11 cellular contexts compared by ENCODE assay signal in genomic region chr21:32712043-32712442, GRCh38. TPM values are rescaled to one million over a fixed set of nuclear protein-coding genes. Genes with fewer than 3 reads are reported as not detected.
DNase-seq lines count a peak whose midpoint lies in the region; ATAC-seq, FAIRE-seq and TF ChIP-seq lines count a peak whose summit lies in the region.
"Had no signal": no experiment of that assay in that cellular context is flagged by ENCODE, and none has a peak within 500 bp of the region (broad histone marks: within the 10 kb centered on the region; RNA-seq: fewer than 3 reads in every experiment).

No MANE protein-coding gene starts in this region.

- no peaks in the 10 kb centered on the region; a peak in 1 of 3 replicates for H3K36me3 ChIP-seq in HEK293 (ENCODE audit: control insufficient read depth in 2 of 2, insufficient read depth in 1 of 2, low read length in 2 of 2)
- H3K36me3 ChIP-seq in lower lobe of right lung: no peaks in the 10 kb centered on the region
- no peaks in the 10 kb centered on the region for H3K36me3 ChIP-seq in kidney (ENCODE audit: control insufficient read depth in 1 of 2, insufficient read depth in 2 of 2, low read length in 2 of 2)

- H3K27me3 ChIP-seq in lower lobe of right lung (ENCODE audit: low read depth): no peaks in the 10 kb centered on the region

- TF ChIP-seq CTCF in HEK293 (tag by site-specific recombination; IDR thresholded peaks at IDR 0.05): no peak
- no peak for TF ChIP-seq CTCF in lower lobe of right lung (IDR thresholded peaks at IDR 0.05)
- TF ChIP-seq CTCF in kidney (IDR thresholded peaks at IDR 0.05; ENCODE audit: borderline replicate concordance, extremely low read depth, insufficient read depth): no peak

- DNase-seq in activated CD4-positive, CD25-positive, alpha-beta regulatory T cell treated with anti-CD3 and anti-CD28 coated beads, Interleukin-2, amount 50 U/mL, for 72 hours: no peak
- DNase-seq in KBM-7: peak; percentile 43
- DNase-seq in myocyte (ENCODE audit: low read depth): peak; percentile 36
- no peak for DNase-seq in lower lobe of right lung
- no peak for DNase-seq in NCI-H748 (lab: John Stamatoyannopoulos, UW; ENCODE audit: unreplicated experiment)
- no peak for DNase-seq in kidney

- CTCF ChIA-PET in HEK293 (lab: Yijun Ruan, JAX): no interaction called here

- ATAC-seq in activated CD4-positive, CD25-positive, alpha-beta regulatory T cell treated with anti-CD3 and anti-CD28 coated beads, Interleukin-2, amount 50 U/mL, for 24 hours: peak; percentile 53 to 60
- no peak for ATAC-seq in lower lobe of right lung

- H3K4me1 ChIP-seq in HEK293 (ENCODE audit: control insufficient read depth, insufficient read depth, low read length) (peaks cover 13% of the 10 kb centered on the region; the same call in 1 of the 2 replicates), lower lobe of right lung (no peaks in the 10 kb centered on the region), kidney (ENCODE audit: control insufficient read depth in 1 of 2, insufficient read depth in 1 of 2, low read depth in 1 of 2, low read length in 2 of 2) (no peaks in the 10 kb centered on the region)

- H3K4me3 ChIP-seq in HEK293 (ENCODE audit: low read depth, low read length) (no peak overlapping the region), lower lobe of right lung (no peak overlapping the region), kidney (ENCODE audit: low read length in 2 of 2) (no peak overlapping the region)
- H3K4me3 ChIP-seq: lung had no signal

- H3K27ac ChIP-seq in HEK293 (ENCODE audit: extremely low read depth, low read depth, low read length): no peak overlapping the region
- H3K27ac ChIP-seq in lower lobe of right lung: no peak overlapping the region
- no peak overlapping the region for H3K27ac ChIP-seq in kidney (ENCODE audit: low read depth in 2 of 2, low read length in 2 of 2)
- H3K27ac ChIP-seq: HL-60 had no signal

- POLR2A ChIA-PET in HEK293 (lab: Yijun Ruan, JAX): interaction anchor here (4.0 kb wide), 1 partner anchor 16 kb away, joined by 20 read pairs; the partner anchor contains the start of gene SYNJ1

- intact Hi-C loops in lower lobe of right lung (cut with DNase I): no loop called here
- intact Hi-C loops in kidney (cut with DNase I): no loop called here

- no peak for FAIRE-seq in kidney (lab: Jason Lieb, UNC)
- FAIRE-seq: colon had no signal

- H3K9ac ChIP-seq in kidney (ENCODE audit: low read length in 2 of 2): no peak overlapping the region

- in situ Hi-C loops in KBM-7 (cut with MboI; ENCODE audit: low pct_unique_long_range_greater_than_20kb, low sequenced_read_pairs): no loop called here

- no peaks in the 10 kb centered on the region for H3K9me3 ChIP-seq in HEK293 (ENCODE audit: control insufficient read depth, insufficient read depth, low read depth, low read length)
- H3K9me3 ChIP-seq in lower lobe of right lung: no peaks in the 10 kb centered on the region
- H3K9me3 ChIP-seq in kidney (ENCODE audit: control insufficient read depth in 1 of 2, low read length in 2 of 2): no peaks in the 10 kb centered on the region

TF ChIP-seq in HEK293, 187 proteins besides CTCF, POLR2A, EP300 and RAD21 (continues in another document):
- no peak for TF ChIP-seq HOXD13 (CRISPR knock-in tag; IDR thresholded peaks at IDR 0.05; ENCODE audit: borderline replicate concordance)
- no peak for TF ChIP-seq ZNF600 (tag by site-specific recombination; IDR thresholded peaks at IDR 0.05)
- no peak for TF ChIP-seq ZNF670 (tag by site-specific recombination; IDR thresholded peaks at IDR 0.05; ENCODE audit: low read depth)
- TF ChIP-seq ZBTB17 (tag by site-specific recombination; IDR thresholded peaks at IDR 0.05): peak; percentile 86
- TF ChIP-seq ZNF121 (tag by site-specific recombination; IDR thresholded peaks at IDR 0.05): no peak
- no peak for TF ChIP-seq OVOL3 (tag by site-specific recombination; IDR thresholded peaks at IDR 0.05)
- no peak for TF ChIP-seq YY1 (tag by site-specific recombination; IDR thresholded peaks at IDR 0.05)
- no peak for TF ChIP-seq YY2 (tag by site-specific recombination; IDR thresholded peaks at IDR 0.05)
- no peak for TF ChIP-seq SP3 (tag by site-specific recombination; IDR thresholded peaks at IDR 0.05)
- no peak for TF ChIP-seq ZSCAN16 (tag by site-specific recombination; IDR thresholded peaks at IDR 0.05)
- TF ChIP-seq ZNF23 (tag by site-specific recombination; IDR thresholded peaks at IDR 0.05; ENCODE audit: borderline replicate concordance): no peak
- no peak for TF ChIP-seq SP7 (tag by site-specific recombination; IDR thresholded peaks at IDR 0.05)
- no peak for TF ChIP-seq PRDM10 (tag by site-specific recombination; IDR thresholded peaks at IDR 0.05)
- TF ChIP-seq, protein P1, sequence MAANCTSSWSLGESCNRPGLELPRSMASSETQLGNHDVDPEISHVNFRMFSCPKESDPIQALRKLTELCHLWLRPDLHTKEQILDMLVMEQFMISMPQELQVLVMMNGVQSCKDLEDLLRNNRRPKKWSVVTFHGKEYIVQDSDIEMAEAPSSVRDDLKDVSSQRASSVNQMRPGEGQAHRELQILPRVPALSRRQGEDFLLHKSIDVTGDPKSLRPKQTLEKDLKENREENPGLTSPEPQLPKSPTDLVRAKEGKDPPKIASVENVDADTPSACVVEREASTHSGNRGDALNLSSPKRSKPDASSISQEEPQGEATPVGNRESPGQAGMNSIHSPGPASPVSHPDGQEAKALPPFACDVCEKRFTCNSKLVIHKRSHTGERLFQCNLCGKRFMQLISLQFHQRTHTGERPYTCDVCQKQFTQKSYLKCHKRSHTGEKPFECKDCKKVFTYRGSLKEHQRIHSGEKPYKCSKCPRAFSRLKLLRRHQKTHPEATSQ (tag by site-specific recombination; IDR thresholded peaks at IDR 0.05): no peak
- TF ChIP-seq ZEB2 (tag by site-specific recombination; IDR thresholded peaks at IDR 0.05): no peak
- TF ChIP-seq ZNF394 (tag by site-specific recombination; IDR thresholded peaks at IDR 0.05; ENCODE audit: borderline replicate concordance): 0 out of 2 replicates have a peak, but pooled peaks have one; percentile 14
- TF ChIP-seq RBAK (tag by site-specific recombination; IDR thresholded peaks at IDR 0.05): no peak
- TF ChIP-seq ZNF555 (tag by site-specific recombination; conservative IDR thresholded peaks at IDR 0.05): no peak
- TF ChIP-seq ZFP41 (tag by site-specific recombination; IDR thresholded peaks at IDR 0.05; ENCODE audit: borderline replicate concordance): no peak
- no peak for TF ChIP-seq ZIC2 (tag by site-specific recombination; IDR thresholded peaks at IDR 0.05)
- TF ChIP-seq, protein P2, sequence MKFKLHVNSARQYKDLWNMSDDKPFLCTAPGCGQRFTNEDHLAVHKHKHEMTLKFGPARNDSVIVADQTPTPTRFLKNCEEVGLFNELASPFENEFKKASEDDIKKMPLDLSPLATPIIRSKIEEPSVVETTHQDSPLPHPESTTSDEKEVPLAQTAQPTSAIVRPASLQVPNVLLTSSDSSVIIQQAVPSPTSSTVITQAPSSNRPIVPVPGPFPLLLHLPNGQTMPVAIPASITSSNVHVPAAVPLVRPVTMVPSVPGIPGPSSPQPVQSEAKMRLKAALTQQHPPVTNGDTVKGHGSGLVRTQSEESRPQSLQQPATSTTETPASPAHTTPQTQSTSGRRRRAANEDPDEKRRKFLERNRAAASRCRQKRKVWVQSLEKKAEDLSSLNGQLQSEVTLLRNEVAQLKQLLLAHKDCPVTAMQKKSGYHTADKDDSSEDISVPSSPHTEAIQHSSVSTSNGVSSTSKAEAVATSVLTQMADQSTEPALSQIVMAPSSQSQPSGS (tag by site-specific recombination; IDR thresholded peaks at IDR 0.05; ENCODE audit: low read depth): no peak
- TF ChIP-seq HOXA7 (CRISPR knock-in tag; IDR thresholded peaks at IDR 0.05; ENCODE audit: borderline replicate concordance): no peak
- no peak for TF ChIP-seq KLF16 (tag by site-specific recombination; IDR thresholded peaks at IDR 0.05)
- TF ChIP-seq ZNF629 (tag by site-specific recombination; IDR thresholded peaks at IDR 0.05): no peak

RNA-seq across cellular contexts. Expression of gene SYNJ1, which starts 15.8 kb away (rescaled TPM):
- total RNA-seq in myocyte (4.1 and 11.5 TPM in 2 replicates), lower lobe of right lung (23.1 TPM), kidney (24.3 TPM)
- polyA plus RNA-seq in myocyte (2012): 3.7 TPM
- polyA plus RNA-seq in kidney (ENCODE audit: insufficient read depth, low read depth, low replicate concordance): 6.6 TPM

RNA-seq across cellular contexts. Expression of gene PAXBP1, which starts 59.5 kb away (rescaled TPM):
- total RNA-seq in myocyte (28.5 and 29.6 TPM in 2 replicates), lower lobe of right lung (36.5 TPM), kidney (36.9 TPM)
- polyA plus RNA-seq in myocyte (2012): 7.2 TPM
- 12.2 TPM for polyA plus RNA-seq in kidney (ENCODE audit: insufficient read depth, low read depth, low replicate concordance)

Comparison
In these comparisons a context has a peak if more than half of its experiments do, and no peak if none do; other contexts are left out.
1. ATAC-seq: peak in activated CD4-positive, CD25-positive, alpha-beta regulatory T cell treated with anti-CD3 and anti-CD28 coated beads, Interleukin-2, amount 50 U/mL, for 24 hours (2 of 2); none in lower lobe of right lung (0 of 2).
2. DNase-seq: peak in KBM-7 (single experiment) and myocyte (single experiment); none in activated CD4-positive, CD25-positive, alpha-beta regulatory T cell treated with anti-CD3 and anti-CD28 coated beads, Interleukin-2, amount 50 U/mL, for 72 hours (single experiment), lower lobe of right lung (single experiment), NCI-H748 (single experiment) and kidney (single experiment).